In the genomic region with DNA sequence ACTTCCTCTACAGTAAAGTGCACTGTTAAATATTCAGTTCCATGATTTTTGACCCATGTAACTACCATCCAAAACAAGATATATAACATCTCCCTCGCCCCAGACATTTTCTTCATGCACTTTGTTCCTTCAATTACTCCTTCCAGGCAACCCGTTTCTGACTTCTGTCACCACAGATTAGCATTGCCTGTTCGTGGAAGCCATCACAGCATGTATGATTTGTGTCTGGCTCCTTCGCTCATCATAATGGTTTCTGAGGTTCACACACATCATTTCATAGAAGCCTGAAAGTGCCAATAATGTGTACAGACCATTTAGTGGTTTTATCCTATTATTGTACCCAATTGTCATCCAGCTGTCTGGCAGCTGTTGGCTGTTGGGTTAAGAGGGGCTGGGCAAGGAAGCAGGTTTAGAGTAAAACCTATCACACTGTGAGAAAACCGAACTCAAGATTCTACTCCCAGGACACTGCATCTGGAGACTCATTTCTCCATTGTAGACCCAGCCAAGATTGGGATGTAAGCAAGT, we compare ENCODE assay signal across 15 cellular contexts. TPM values are rescaled to one million over a fixed set of nuclear protein-coding genes. Genes with fewer than 3 reads are reported as not detected.
"Had no signal": no experiment of that assay in that cellular context is flagged by ENCODE, and none has a peak within 500 bp of the region (broad histone marks: within the 10 kb centered on the region; RNA-seq: fewer than 3 reads in every experiment).

No MANE protein-coding gene starts in this region.

- H2AFZ ChIP-seq: parathyroid adenoma had no signal

- H3K4me1 Mint-ChIP-seq: stimulated activated memory B cell treated with anti-CD40 and anti-IgM and Interleukin-4, amounts not matched to agents 10 μg/mL and 1 μg/mL and 100 μg/mL, for 72 hours had no signal

- H3K4me1 ChIP-seq: breast epithelium, parathyroid adenoma, tibial artery had no signal

- H3K36me3 ChIP-seq: breast epithelium, esophagus muscularis mucosa, spleen, tibial artery had no signal

- ATAC-seq: activated T-cell treated with anti-CD3 and anti-CD28 coated beads, Interleukin-2, amount 50 U/mL, for 4 hours; right cardiac atrium; stimulated activated memory B cell treated with anti-CD40 and anti-IgM and Interleukin-4, amounts not matched to agents 10 μg/mL and 1 μg/mL and 100 μg/mL, for 72 hours had no signal

- H3K27ac ChIP-seq: breast epithelium, esophagus muscularis mucosa, parathyroid adenoma, spleen, tibial artery had no signal

- H3K4me3 ChIP-seq: breast epithelium, esophagus muscularis mucosa, spleen, tibial artery had no signal

- DNase-seq: activated CD4-positive, alpha-beta T cell treated with anti-CD3 and anti-CD28 coated beads, Interleukin-2, amount 50 U/mL, for 48 hours; activated CD4-positive, CD25-positive, alpha-beta regulatory T cell treated with anti-CD3 and anti-CD28 coated beads, Interleukin-2, amount 50 U/mL, for 72 hours; activated effector memory CD4-positive, alpha-beta T cell treated with anti-CD3 and anti-CD28 coated beads, Interleukin-2, amount 50 U/mL, for 16 hours; activated T-cell treated with anti-CD3 and anti-CD28 coated beads, Interleukin-2, amount 50 U/mL, for 4 hours; head of caudate nucleus; right cardiac atrium; spleen; stimulated activated CD4-positive, alpha-beta T cell treated with anti-CD3 and anti-CD28 coated beads, Interleukin-1b, Interleukin-23, amount 100 ng/mL, for 48 hours; tibial artery had no signal

- H3K27ac Mint-ChIP-seq: activated naive CD8-positive, alpha-beta T cell; stimulated activated memory B cell treated with anti-CD40 and anti-IgM and Interleukin-4, amounts not matched to agents 10 μg/mL and 1 μg/mL and 100 μg/mL, for 72 hours had no signal

- H3K9me3 ChIP-seq: esophagus muscularis mucosa, tibial artery had no signal

- H3K79me2 ChIP-seq: parathyroid adenoma had no signal

- H3K36me3 Mint-ChIP-seq: activated naive CD8-positive, alpha-beta T cell; stimulated activated memory B cell treated with anti-CD40 and anti-IgM and Interleukin-4, amounts not matched to agents 10 μg/mL and 1 μg/mL and 100 μg/mL, for 72 hours had no signal

- H3K27me3 ChIP-seq: breast epithelium, esophagus muscularis mucosa, spleen, tibial artery had no signal

- H3K9ac ChIP-seq: parathyroid adenoma had no signal

- H3K4me3 Mint-ChIP-seq: activated naive CD8-positive, alpha-beta T cell; activated T-cell treated with anti-CD3 and anti-CD28 coated beads, Interleukin-2, amount 50 U/mL, for 4 hours; stimulated activated memory B cell treated with anti-CD40 and anti-IgM and Interleukin-4, amounts not matched to agents 10 μg/mL and 1 μg/mL and 100 μg/mL, for 72 hours had no signal

- H3K27me3 Mint-ChIP-seq: stimulated activated memory B cell treated with anti-CD40 and anti-IgM and Interleukin-4, amounts not matched to agents 10 μg/mL and 1 μg/mL and 100 μg/mL, for 72 hours had no signal

RNA-seq across cellular contexts. Expression of a gene that starts 16.1 kb away (rescaled TPM):
- total RNA-seq: activated T-cell treated with anti-CD3 and anti-CD28 coated beads, Interleukin-2, amount 50 U/mL, for 4 hours; T-helper 2 cell treated with Interferon-gamma antibody and Interleukin-4, amounts not matched to agents 100 ng/mL and 5 ng/mL, for 36 hours had no signal
